Comparison of ENCODE assay signal across 10 cellular contexts in the genomic region with DNA sequence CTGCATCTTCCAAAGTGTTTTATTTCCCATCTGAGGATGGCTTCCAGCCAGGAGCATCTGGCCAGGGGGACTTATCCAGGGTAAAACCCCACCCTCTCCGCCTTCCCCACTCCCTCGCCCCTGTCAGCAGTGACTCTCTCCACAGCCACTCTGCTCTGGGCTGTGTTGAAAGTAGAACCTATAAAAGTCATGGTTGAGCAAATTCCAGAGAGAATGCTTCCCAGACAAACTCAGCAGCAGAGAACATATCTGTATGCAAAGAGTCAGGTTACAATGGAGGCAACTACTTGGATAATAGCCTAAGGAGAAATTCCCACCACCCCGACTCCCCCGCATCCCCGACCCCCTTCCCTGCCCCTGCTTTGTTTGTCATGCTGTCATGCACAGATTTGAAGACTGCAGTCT.
A peak's percentile ranks its signal among the peaks of the same experiment; 100 is the strongest.
DNase-seq lines count a peak whose midpoint lies in the region; ATAC-seq, FAIRE-seq and TF ChIP-seq lines count a peak whose summit lies in the region.
"Had no signal": no experiment of that assay in that cellular context is flagged by ENCODE, and none has a peak within 500 bp of the region (broad histone marks: within the 10 kb centered on the region; RNA-seq: fewer than 3 reads in every experiment).

No MANE protein-coding gene starts in this region.

- H3K36me3 ChIP-seq in lower lobe of right lung = no peaks in the 10 kb centered on the region

- WGBS in A549 (ENCODE audit: missing lambda C conversion rate) = 33% methylated on average over 4 of the region's 5 CpGs

- no peak for TF ChIP-seq RAD21 in A549 (conservative IDR thresholded peaks at IDR 0.05 in 1 of 2, IDR thresholded peaks at IDR 0.05 in 1 of 2)

- no peak for TF ChIP-seq POLR2A in A549 (IDR thresholded peaks at IDR 0.05; ENCODE audit: low read length)

- CTCF ChIA-PET in A549 (lab: Yijun Ruan, JAX) = interaction anchor here (13.7 kb wide), 1 partner anchor 12 kb away, joined by 105 read pairs; no protein-coding TSS in a partner anchor

- no peaks in the 10 kb centered on the region; the same call in 1 of the 2 replicates for H3K27me3 Mint-ChIP-seq in HFFc6 (ENCODE audit: insufficient read depth)

- TF ChIP-seq EP300 in A549 (IDR thresholded peaks at IDR 0.05) = no peak

- H3K36me3 Mint-ChIP-seq in HFFc6 (ENCODE audit: low read depth) = no peaks in the 10 kb centered on the region
- no peaks in the 10 kb centered on the region for H3K36me3 Mint-ChIP-seq in activated naive CD4-positive, alpha-beta T cell treated with anti-CD3 and anti-CD28 coated beads, Interleukin-2, amount 50 U/mL, for 72 hours

- H3K4me3 ChIP-seq in A549 (no peak overlapping the region), lower lobe of right lung (no peak overlapping the region)

- H3K9me3 Mint-ChIP-seq in HFFc6 = no peaks in the 10 kb centered on the region
- no peaks in the 10 kb centered on the region for H3K9me3 Mint-ChIP-seq in activated naive CD4-positive, alpha-beta T cell treated with anti-CD3 and anti-CD28 coated beads, Interleukin-2, amount 50 U/mL, for 72 hours

- H3K4me1 ChIP-seq in A549 = peaks cover 74% of the 10 kb centered on the region
- peaks cover 25% of the 10 kb centered on the region for H3K4me1 ChIP-seq in lower lobe of right lung

- peak overlapping the region; percentile 94 to 95 for H3K27ac ChIP-seq in A549
- no peak overlapping the region for H3K27ac ChIP-seq in lower lobe of right lung

- ATAC-seq in A549 = peak in 1 of 2 experiments; percentile 39; a peak in 3 of 6 replicates
- ATAC-seq in SK-N-SH treated with all-trans-retinoic acid at 6 μM for 48 hours = peak; percentile 86
- no peak for ATAC-seq in GM21786 (IDR thresholded peaks at IDR 0.05; ENCODE audit: unreplicated experiment)
- no peak for ATAC-seq in GM18873 (IDR thresholded peaks at IDR 0.05; ENCODE audit: low FRiP score, unreplicated experiment)
- ATAC-seq in lower lobe of right lung = no peak
- no peak for ATAC-seq in activated naive CD4-positive, alpha-beta T cell treated with anti-CD3 and anti-CD28 coated beads, Interleukin-2, amount 50 U/mL, for 72 hours

- H3K27me3 ChIP-seq in lower lobe of right lung (ENCODE audit: low read depth) = no peaks in the 10 kb centered on the region

- POLR2A ChIA-PET in A549 (lab: Yijun Ruan, JAX) = no interaction called here

- H3K27ac Mint-ChIP-seq in HFFc6 = peak overlapping the region; percentile 38; the same call in 1 of the 2 replicates
- H3K27ac Mint-ChIP-seq in activated naive CD4-positive, alpha-beta T cell treated with anti-CD3 and anti-CD28 coated beads, Interleukin-2, amount 50 U/mL, for 72 hours = no peak overlapping the region

- TF ChIP-seq CTCF in A549 (IDR thresholded peaks at IDR 0.05) (no peak), HFFc6 (IDR thresholded peaks at IDR 0.05) (no peak), lower lobe of right lung (IDR thresholded peaks at IDR 0.05) (no peak)

- H3K9me3 ChIP-seq in A549 (no peaks in the 10 kb centered on the region), lower lobe of right lung (no peaks in the 10 kb centered on the region)

- peak overlapping the region; percentile 89 for H3K4me2 ChIP-seq in A549

- intact Hi-C loops in lower lobe of right lung (cut with DNase I) = no loop called here

- no peak for DNase-seq in A549 (ENCODE audit: low read depth in 1 of 2, low spot score in 1 of 2)
- peak; percentile 62 for DNase-seq in HFFc6
- peak; percentile 27 for DNase-seq in kidney glomerular epithelial cell (lab: John Stamatoyannopoulos, UW)
- no peak for DNase-seq in lower lobe of right lung
- no peak for DNase-seq in activated naive CD4-positive, alpha-beta T cell treated with anti-CD3 and anti-CD28 coated beads, Interleukin-2, amount 50 U/mL, for 72 hours (ENCODE audit: low spot score in 2 of 2)
- DNase-seq: activated CD4-positive, CD25-positive, alpha-beta regulatory T cell had no signal

- H3K4me3 Mint-ChIP-seq in HFFc6 = no peak overlapping the region

- FAIRE-seq in A549 (lab: Jason Lieb, UNC) = no peak
- FAIRE-seq: colon had no signal

- H3K4me1 Mint-ChIP-seq in HFFc6 (ENCODE audit: low read depth) = peaks cover 40% of the 10 kb centered on the region

TF ChIP-seq in A549, 52 proteins besides CTCF, POLR2A, EP300 and RAD21:
- TF ChIP-seq ESRRA (IDR thresholded peaks at IDR 0.05; ENCODE audit: borderline replicate concordance, low read length) (no peak), USF2 (IDR thresholded peaks at IDR 0.05) (no peak), CHD4 (IDR thresholded peaks at IDR 0.05; ENCODE audit: borderline replicate concordance) (no peak)
- TF ChIP-seq, protein P1, sequence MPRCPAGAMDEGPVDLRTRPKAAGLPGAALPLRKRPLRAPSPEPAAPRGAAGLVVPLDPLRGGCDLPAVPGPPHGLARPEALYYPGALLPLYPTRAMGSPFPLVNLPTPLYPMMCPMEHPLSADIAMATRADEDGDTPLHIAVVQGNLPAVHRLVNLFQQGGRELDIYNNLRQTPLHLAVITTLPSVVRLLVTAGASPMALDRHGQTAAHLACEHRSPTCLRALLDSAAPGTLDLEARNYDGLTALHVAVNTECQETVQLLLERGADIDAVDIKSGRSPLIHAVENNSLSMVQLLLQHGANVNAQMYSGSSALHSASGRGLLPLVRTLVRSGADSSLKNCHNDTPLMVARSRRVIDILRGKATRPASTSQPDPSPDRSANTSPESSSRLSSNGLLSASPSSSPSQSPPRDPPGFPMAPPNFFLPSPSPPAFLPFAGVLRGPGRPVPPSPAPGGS (IDR thresholded peaks at IDR 0.05) = no peak

TF ChIP-seq in SK-N-SH treated with all-trans-retinoic acid at 6 μM for 48 hours, 23 proteins besides CTCF, POLR2A, EP300 and RAD21 (continues in another document):
- no peak for TF ChIP-seq GLIS3 (CRISPR knock-in tag; IDR thresholded peaks at IDR 0.05)
- no peak for TF ChIP-seq ARNTL (CRISPR knock-in tag; IDR thresholded peaks at IDR 0.05; ENCODE audit: borderline replicate concordance, low read depth)
- TF ChIP-seq, protein P2, sequence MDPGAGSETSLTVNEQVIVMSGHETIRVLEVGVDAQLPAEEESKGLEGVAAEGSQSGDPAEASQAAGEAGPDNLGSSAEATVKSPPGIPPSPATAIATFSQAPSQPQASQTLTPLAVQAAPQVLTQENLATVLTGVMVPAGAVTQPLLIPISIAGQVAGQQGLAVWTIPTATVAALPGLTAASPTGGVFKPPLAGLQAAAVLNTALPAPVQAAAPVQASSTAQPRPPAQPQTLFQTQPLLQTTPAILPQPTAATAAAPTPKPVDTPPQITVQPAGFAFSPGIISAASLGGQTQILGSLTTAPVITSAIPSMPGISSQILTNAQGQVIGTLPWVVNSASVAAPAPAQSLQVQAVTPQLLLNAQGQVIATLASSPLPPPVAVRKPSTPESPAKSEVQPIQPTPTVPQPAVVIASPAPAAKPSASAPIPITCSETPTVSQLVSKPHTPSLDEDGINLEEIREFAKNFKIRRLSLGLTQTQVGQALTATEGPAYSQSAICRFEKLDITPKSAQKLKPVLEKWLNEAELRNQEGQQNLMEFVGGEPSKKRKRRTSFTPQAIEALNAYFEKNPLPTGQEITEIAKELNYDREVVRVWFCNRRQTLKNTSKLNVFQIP (CRISPR knock-in tag; IDR thresholded peaks at IDR 0.05; ENCODE audit: borderline replicate concordance, low read depth) = no peak
- no peak for TF ChIP-seq RARB (CRISPR knock-in tag; IDR thresholded peaks at IDR 0.05)
- no peak for TF ChIP-seq ZFP30 (CRISPR knock-in tag; IDR thresholded peaks at IDR 0.05)
- no peak for TF ChIP-seq ESRRG (CRISPR knock-in tag; IDR thresholded peaks at IDR 0.05)
- TF ChIP-seq TSHZ2 (CRISPR knock-in tag; IDR thresholded peaks at IDR 0.05) = no peak
- TF ChIP-seq TOX (CRISPR knock-in tag; IDR thresholded peaks at IDR 0.05; ENCODE audit: borderline replicate concordance) = no peak
- no peak for TF ChIP-seq SNAI2 (CRISPR knock-in tag; IDR thresholded peaks at IDR 0.05)
- TF ChIP-seq, protein P3, sequence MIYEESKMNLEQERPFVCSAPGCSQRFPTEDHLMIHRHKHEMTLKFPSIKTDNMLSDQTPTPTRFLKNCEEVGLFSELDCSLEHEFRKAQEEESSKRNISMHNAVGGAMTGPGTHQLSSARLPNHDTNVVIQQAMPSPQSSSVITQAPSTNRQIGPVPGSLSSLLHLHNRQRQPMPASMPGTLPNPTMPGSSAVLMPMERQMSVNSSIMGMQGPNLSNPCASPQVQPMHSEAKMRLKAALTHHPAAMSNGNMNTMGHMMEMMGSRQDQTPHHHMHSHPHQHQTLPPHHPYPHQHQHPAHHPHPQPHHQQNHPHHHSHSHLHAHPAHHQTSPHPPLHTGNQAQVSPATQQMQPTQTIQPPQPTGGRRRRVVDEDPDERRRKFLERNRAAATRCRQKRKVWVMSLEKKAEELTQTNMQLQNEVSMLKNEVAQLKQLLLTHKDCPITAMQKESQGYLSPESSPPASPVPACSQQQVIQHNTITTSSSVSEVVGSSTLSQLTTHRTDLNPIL (CRISPR knock-in tag; IDR thresholded peaks at IDR 0.05; ENCODE audit: low read depth) = no peak
- TF ChIP-seq OSR1 (CRISPR knock-in tag; IDR thresholded peaks at IDR 0.05) = no peak
- TF ChIP-seq ZFP3 (CRISPR knock-in tag; IDR thresholded peaks at IDR 0.05) = no peak
- TF ChIP-seq BACH2 (CRISPR knock-in tag; IDR thresholded peaks at IDR 0.05; ENCODE audit: borderline replicate concordance) = no peak
- TF ChIP-seq PPARA (CRISPR knock-in tag; IDR thresholded peaks at IDR 0.05; ENCODE audit: borderline replicate concordance) = no peak
- TF ChIP-seq ZC3H10 (CRISPR knock-in tag; IDR thresholded peaks at IDR 0.05) = no peak

Comparison
In these comparisons a context has a peak if more than half of its experiments do, and no peak if none do; other contexts are left out.
1. DNase-seq: peak in HFFc6 (single experiment) and kidney glomerular epithelial cell (single experiment); none in A549 (0 of 2), lower lobe of right lung (single experiment) and activated naive CD4-positive, alpha-beta T cell treated with anti-CD3 and anti-CD28 coated beads, Interleukin-2, amount 50 U/mL, for 72 hours (0 of 2).